Comparison of ENCODE assay signal across 12 cellular contexts in genomic region chr11:80320765-80321164, GRCh38.
DNase-seq lines count a peak whose midpoint lies in the region; ATAC-seq, FAIRE-seq and TF ChIP-seq lines count a peak whose summit lies in the region.
"Had no signal": no experiment of that assay in that cellular context is flagged by ENCODE, and none has a peak within 500 bp of the region (broad histone marks: within the 10 kb centered on the region; RNA-seq: fewer than 3 reads in every experiment).

No MANE protein-coding gene starts in this region.

- H3K27me3 ChIP-seq in tibial artery = no peaks in the 10 kb centered on the region

- TF ChIP-seq CTCF in AG10803 (conservative IDR thresholded peaks at IDR 0.05; ENCODE audit: low read length) (peak; percentile 20; the same call in 1 of the 2 replicates), epithelial cell of proximal tubule (conservative IDR thresholded peaks at IDR 0.05; ENCODE audit: low read depth, low read length) (peak; percentile 47), tibial artery (IDR thresholded peaks at IDR 0.05) (no peak)

- H3K27ac ChIP-seq in tibial artery = no peak overlapping the region

- H3K4me3 ChIP-seq in AG10803 (ENCODE audit: low read length) = no peak overlapping the region
- H3K4me3 ChIP-seq in epithelial cell of proximal tubule (ENCODE audit: low read depth, low read length) = no peak overlapping the region
- H3K4me3 ChIP-seq in tibial artery = no peak overlapping the region

- H3K9me3 ChIP-seq in tibial artery = no peaks in the 10 kb centered on the region

- intact Hi-C loops in tibial artery (cut with DNase I; ENCODE audit: low total_unique reads) = no loop called here

- H3K36me3 ChIP-seq in tibial artery = no peaks in the 10 kb centered on the region

- TF ChIP-seq POLR2A in H54 (IDR thresholded peaks at IDR 0.05; ENCODE audit: low read depth, low read length) = no peak

- peak; percentile 11 for FAIRE-seq in H54 (lab: Jason Lieb, UNC)

- no peak for DNase-seq in AG10803 (ENCODE audit: low read depth)
- peak; percentile 5 for DNase-seq in H54 (ENCODE audit: insufficient read length, low spot score)
- peak; percentile 29 to 31 for DNase-seq in NOMO-1 (lab: John Stamatoyannopoulos, UW; ENCODE audit: unreplicated experiment in 2 of 2)
- no peak for DNase-seq in epithelial cell of proximal tubule (ENCODE audit: low read depth)
- no peak for DNase-seq in tibial artery
- DNase-seq: NCI-H2171; stimulated activated CD4-positive, alpha-beta T cell treated with anti-CD3 and anti-CD28 coated beads, Interleukin-4, amount 100 ng/mL, for 24 hours; T-helper 1 cell had no signal

- ATAC-seq in HG02763 (IDR thresholded peaks at IDR 0.05; ENCODE audit: unreplicated experiment) (no peak), GM21367 (IDR thresholded peaks at IDR 0.05; ENCODE audit: unreplicated experiment) (no peak), HG03159 (IDR thresholded peaks at IDR 0.05; ENCODE audit: unreplicated experiment) (no peak)
- ATAC-seq: left lobe of liver had no signal

- no peaks in the 10 kb centered on the region for H3K4me1 ChIP-seq in tibial artery

Comparison
In these comparisons a context has a peak if more than half of its experiments do, and no peak if none do; other contexts are left out.
1. DNase-seq: peak in H54 (single experiment) and NOMO-1 (2 of 2); none in AG10803 (single experiment), epithelial cell of proximal tubule (single experiment) and tibial artery (0 of 2).
2. CTCF ChIP-seq: peak in AG10803 (single experiment) and epithelial cell of proximal tubule (single experiment); none in tibial artery (0 of 2).